11 cellular contexts compared by ENCODE assay signal in genomic region chr1:6419397-6419802, GRCh38. TPM values are rescaled to one million over a fixed set of nuclear protein-coding genes. Genes with fewer than 3 reads are reported as not detected.
A peak's percentile ranks its signal among the peaks of the same experiment; 100 is the strongest.
DNase-seq lines count a peak whose midpoint lies in the region; ATAC-seq and TF ChIP-seq lines count a peak whose summit lies in the region.
"Had no signal": no experiment of that assay in that cellular context is flagged by ENCODE, and none has a peak within 500 bp of the region (broad histone marks: within the 10 kb centered on the region; RNA-seq: fewer than 3 reads in every experiment).

No MANE protein-coding gene starts in this region.

- H3K4me3 Mint-ChIP-seq in HFFc6, result no peak overlapping the region; the same call in 1 of the 2 replicates

- peaks cover 0 to 100% (median 5%) of the 10 kb centered on the region in 4 donors for H3K27me3 ChIP-seq in esophagus squamous epithelium
- H3K27me3 ChIP-seq in psoas muscle (ENCODE audit: insufficient read depth in 3 of 3, low read length in 2 of 3), result peaks cover 0 to 98% (median 51%) of the 10 kb centered on the region in 3 donors

- no peak for ATAC-seq in psoas muscle

- H3K36me3 ChIP-seq in esophagus squamous epithelium (no peaks in the 10 kb centered on the region), psoas muscle (ENCODE audit: insufficient read depth in 1 of 2, low read depth in 1 of 2) (no peaks in the 10 kb centered on the region)

- H3K4me1 ChIP-seq in esophagus squamous epithelium (peaks cover 41 to 98% (median 67%) of the 10 kb centered on the region in 3 donors), psoas muscle (peaks cover 21% of the 10 kb centered on the region)

- DNase-seq in DMS53 (lab: John Stamatoyannopoulos, UW) (peak; percentile 63), DMS53 treated with DMSO at 0.1 percent for 48 hours (lab: John Stamatoyannopoulos, UW; ENCODE audit: unreplicated experiment) (no peak), NB4 (ENCODE audit: low read depth) (peak; percentile 60), esophagus squamous epithelium (lab: John Stamatoyannopoulos, UW) (no peak), psoas muscle (no peak), HFFc6 (no peak)
- no peak for DNase-seq in activated effector memory CD4-positive, alpha-beta T cell treated with anti-CD3 and anti-CD28 coated beads, Interleukin-2, amount 50 U/mL, for 16 hours
- DNase-seq in stimulated activated naive CD4-positive, alpha-beta T cell treated with Interleukin-2 at 50 U/mL for 16 hours (lab: John Stamatoyannopoulos, UW), result no peak
- DNase-seq: T-cell had no signal

- no peak for TF ChIP-seq POLR2A in NB4 (IDR thresholded peaks at IDR 0.05; ENCODE audit: extremely low read depth, insufficient read length)
- no peak for TF ChIP-seq POLR2A in esophagus squamous epithelium (IDR thresholded peaks at IDR 0.05)

- WGBS in esophagus squamous epithelium, 2 donors, result no CpG with 5 or more reads among the region's 48 CpGs
- 1 to 3% (median 2%) methylated on average over 39 to 48 of the region's 48 CpGs for WGBS in psoas muscle, 3 donors

- peaks cover 30% of the 10 kb centered on the region for H3K4me1 Mint-ChIP-seq in HFFc6 (ENCODE audit: low read depth)

- intact Hi-C loops in esophagus squamous epithelium (cut with DNase I) (no loop called here), psoas muscle (cut with DNase I) (no loop called here)

- no peaks in the 10 kb centered on the region for H3K9me3 ChIP-seq in esophagus squamous epithelium
- no peaks in the 10 kb centered on the region for H3K9me3 ChIP-seq in psoas muscle

- H3K4me3 ChIP-seq in NB4 (ENCODE audit: low read depth, low read length) (no peak overlapping the region), esophagus squamous epithelium (peak overlapping the region; percentile 51 to 72 (median 64)), psoas muscle (peak overlapping the region; percentile 55)
- H3K4me3 ChIP-seq: lung had no signal

- H3K9me3 Mint-ChIP-seq in HFFc6, result no peaks in the 10 kb centered on the region
- H3K9me3 Mint-ChIP-seq: T-cell had no signal

- H3K27ac ChIP-seq in esophagus squamous epithelium, result peak overlapping the region; percentile 66 to 90 (median 86)
- H3K27ac ChIP-seq in psoas muscle, result no peak overlapping the region

- no peak overlapping the region for H3K27ac Mint-ChIP-seq in HFFc6
- H3K27ac Mint-ChIP-seq: T-cell had no signal

- TF ChIP-seq CTCF in NB4 (IDR thresholded peaks at IDR 0.05; ENCODE audit: low read depth, low read length), result no peak
- no peak for TF ChIP-seq CTCF in esophagus squamous epithelium (IDR thresholded peaks at IDR 0.05)
- no peak for TF ChIP-seq CTCF in psoas muscle (IDR thresholded peaks at IDR 0.05)
- no peak for TF ChIP-seq CTCF in HFFc6 (IDR thresholded peaks at IDR 0.05)

- peaks cover 47% of the 10 kb centered on the region for H3K27me3 Mint-ChIP-seq in HFFc6 (ENCODE audit: insufficient read depth)

- no peaks in the 10 kb centered on the region for H3K36me3 Mint-ChIP-seq in HFFc6 (ENCODE audit: low read depth)
- H3K36me3 Mint-ChIP-seq: T-cell had no signal

RNA-seq across cellular contexts. Expression of gene HES2, which starts 0.3 kb away (rescaled TPM):
- total RNA-seq in esophagus squamous epithelium (10 to 100 TPM; 40.5 to 51.9 (median 50.2) TPM), psoas muscle (under 1 TPM in 1 of 4 donors, not detected in 3; 0.06 TPM)
- under 1 TPM in 1 of 3 donors, not detected in 2; 0.13 TPM for polyA plus RNA-seq in psoas muscle
- total RNA-seq in HFFc6 (2021; fragmentation: NEBNext Ultra II Directional; extraction: Animal tissue kit (Norgen Biotek cat#: 25700)), result under 1 TPM in 4 of 6 experiments, not detected in 2; 0.14 to 0.35 (median 0.30) TPM

RNA-seq across cellular contexts. Expression of gene ESPN, which starts 5.2 kb away (rescaled TPM):
- 10 to 100 TPM; 14.5 to 22.2 (median 18.6) TPM for total RNA-seq in esophagus squamous epithelium
- not detected for total RNA-seq in psoas muscle
- under 1 TPM in 1 of 3 donors, not detected in 2; 0.12 TPM for polyA plus RNA-seq in psoas muscle
- not detected for total RNA-seq in HFFc6 (2021; fragmentation: NEBNext Ultra II Directional; extraction: Animal tissue kit (Norgen Biotek cat#: 25700))
- total RNA-seq: A172 had no signal

RNA-seq across cellular contexts. Expression of gene ACOT7, which starts 25.8 kb away (rescaled TPM):
- 10 to 100 TPM; 23.5 to 50.7 (median 39.0) TPM for total RNA-seq in esophagus squamous epithelium
- total RNA-seq in psoas muscle, result 1 to 10 TPM; 3.5 to 4.9 (median 4.0) TPM
- 10 to 100 TPM in 1 of 3 donors, 1 to 10 TPM in 2; 2.3 to 12.4 (median 4.9) TPM for polyA plus RNA-seq in psoas muscle
- 100 to 1,000 TPM; 103 to 125 (median 111) TPM for total RNA-seq in HFFc6 (2021; fragmentation: NEBNext Ultra II Directional; extraction: Animal tissue kit (Norgen Biotek cat#: 25700))

RNA-seq across cellular contexts. Expression of gene TNFRSF25, which starts 46.6 kb away (rescaled TPM):
- 10 to 100 TPM; 22.1 to 47.3 (median 34.3) TPM for total RNA-seq in esophagus squamous epithelium
- 1 to 10 TPM; 1.5 to 2.6 (median 2.2) TPM for total RNA-seq in psoas muscle
- 1 to 10 TPM; 1.5 to 2.7 (median 1.6) TPM for polyA plus RNA-seq in psoas muscle
- 1 to 10 TPM; 1.8 to 3.2 (median 2.7) TPM for total RNA-seq in HFFc6 (2021; fragmentation: NEBNext Ultra II Directional; extraction: Animal tissue kit (Norgen Biotek cat#: 25700))

Comparison
In these comparisons a context has a peak if more than half of its experiments do, and no peak if none do; other contexts are left out.
1. DNase-seq: peak in DMS53 (single experiment) and NB4 (single experiment); none in DMS53 treated with DMSO at 0.1 percent for 48 hours (single experiment), esophagus squamous epithelium (single experiment), psoas muscle (0 of 2), activated effector memory CD4-positive, alpha-beta T cell treated with anti-CD3 and anti-CD28 coated beads, Interleukin-2, amount 50 U/mL, for 16 hours (single experiment), HFFc6 (single experiment) and stimulated activated naive CD4-positive, alpha-beta T cell treated with Interleukin-2 at 50 U/mL for 16 hours (single experiment).
2. RNA of gene HES2, which starts 0.3 kb away (total RNA-seq): 40.5 to 51.9 TPM in esophagus squamous epithelium; 0.14 to 0.35 TPM in HFFc6 and 0.06 TPM in psoas muscle; every median in the first group is over 10 times any median in the second.
3. RNA of gene ESPN, which starts 5.2 kb away (total RNA-seq): 14.5 to 22.2 TPM in esophagus squamous epithelium; not detected in HFFc6 and not detected in psoas muscle; every median in the first group is over 10 times any median in the second.
4. RNA of gene ACOT7, which starts 25.8 kb away (total RNA-seq): 103 to 125 TPM in HFFc6 and 23.5 to 50.7 TPM in esophagus squamous epithelium; 3.5 to 4.9 TPM in psoas muscle; every median in the first group is over 4 times any median in the second.